9 cellular contexts compared by ENCODE assay signal in genomic region chr20:58818585-58819285, GRCh38. TPM values are rescaled to one million over a fixed set of nuclear protein-coding genes. Genes with fewer than 3 reads are reported as not detected.
DNase-seq lines count a peak whose midpoint lies in the region; ATAC-seq and TF ChIP-seq lines count a peak whose summit lies in the region.
"Had no signal": no experiment of that assay in that cellular context is flagged by ENCODE, and none has a peak within 500 bp of the region (broad histone marks: within the 10 kb centered on the region; RNA-seq: fewer than 3 reads in every experiment).

No MANE protein-coding gene starts in this region.

- ATAC-seq in omental fat pad (ENCODE audit: low FRiP score) (no peak), HG02884 (IDR thresholded peaks at IDR 0.05; ENCODE audit: unreplicated experiment) (no peak)

- no peaks in the 10 kb centered on the region for H3K27me3 ChIP-seq in HAP-1 (ENCODE audit: low read depth)
- H3K27me3 ChIP-seq: esophagus muscularis mucosa had no signal

- TF ChIP-seq CTCF in fibroblast of pulmonary artery (IDR thresholded peaks at IDR 0.05; ENCODE audit: low read length, missing control alignments): no peak
- TF ChIP-seq CTCF in omental fat pad (IDR thresholded peaks at IDR 0.05): no peak

- no peaks in the 10 kb centered on the region for H3K4me1 ChIP-seq in HAP-1
- H3K4me1 ChIP-seq: esophagus muscularis mucosa had no signal

- no peaks in the 10 kb centered on the region for H3K9me3 ChIP-seq in HAP-1
- H3K9me3 ChIP-seq: esophagus muscularis mucosa had no signal

- peak; percentile 33 for DNase-seq in HS-5 (ENCODE audit: low read depth)
- DNase-seq in activated CD4-positive, alpha-beta T cell treated with anti-CD3 and anti-CD28 coated beads, Interleukin-2, amount 50 U/mL, for 24 hours (ENCODE audit: low read depth in 1 of 2, low spot score in 1 of 2): peak; percentile 16 to 46
- peak; percentile 6 for DNase-seq in fibroblast of pulmonary artery (ENCODE audit: low read depth)
- DNase-seq in stimulated activated CD8-positive, alpha-beta memory T cell treated with anti-CD3 and anti-CD28 coated beads, Interleukin-4, amount 100 ng/mL, for 24 hours (ENCODE audit: low read depth): peak; percentile 53
- no peak for DNase-seq in omental fat pad (ENCODE audit: low spot score)
- no peak for DNase-seq in HAP-1 (ENCODE audit: low spot score in 2 of 2)
- DNase-seq: natural killer cell had no signal

- no peak overlapping the region for H3K4me3 ChIP-seq in fibroblast of pulmonary artery (replicated peaks; ENCODE audit: low read depth, low read length)
- H3K4me3 ChIP-seq in HAP-1: no peak overlapping the region
- H3K4me3 ChIP-seq: esophagus muscularis mucosa had no signal

- no peaks in the 10 kb centered on the region for H3K36me3 ChIP-seq in HAP-1 (replicated peaks)
- H3K36me3 ChIP-seq: esophagus muscularis mucosa had no signal

- in situ Hi-C loops in HAP-1 (cut with MboI; ENCODE audit: low sequenced_read_pairs): no loop called here

RNA-seq across cellular contexts. Expression of gene GNAS-AS1, which starts 32.0 kb away (rescaled TPM):
- total RNA-seq in omental fat pad: under 1 TPM in 1 of 4 donors, not detected in 3; 0.28 TPM

RNA-seq across cellular contexts. Expression of gene GNAS, which starts 33.8 kb away (rescaled TPM):
- 100 to 1,000 TPM; 606 to 837 (median 753) TPM for total RNA-seq in omental fat pad

Comparison
In these comparisons a context has a peak if more than half of its experiments do, and no peak if none do; other contexts are left out.
1. DNase-seq: peak in HS-5 (single experiment), activated CD4-positive, alpha-beta T cell treated with anti-CD3 and anti-CD28 coated beads, Interleukin-2, amount 50 U/mL, for 24 hours (2 of 2), fibroblast of pulmonary artery (single experiment) and stimulated activated CD8-positive, alpha-beta memory T cell treated with anti-CD3 and anti-CD28 coated beads, Interleukin-4, amount 100 ng/mL, for 24 hours (single experiment); none in omental fat pad (single experiment) and HAP-1 (0 of 2).